Comparison of ENCODE assay signal across 8 cellular contexts in the genomic region with DNA sequence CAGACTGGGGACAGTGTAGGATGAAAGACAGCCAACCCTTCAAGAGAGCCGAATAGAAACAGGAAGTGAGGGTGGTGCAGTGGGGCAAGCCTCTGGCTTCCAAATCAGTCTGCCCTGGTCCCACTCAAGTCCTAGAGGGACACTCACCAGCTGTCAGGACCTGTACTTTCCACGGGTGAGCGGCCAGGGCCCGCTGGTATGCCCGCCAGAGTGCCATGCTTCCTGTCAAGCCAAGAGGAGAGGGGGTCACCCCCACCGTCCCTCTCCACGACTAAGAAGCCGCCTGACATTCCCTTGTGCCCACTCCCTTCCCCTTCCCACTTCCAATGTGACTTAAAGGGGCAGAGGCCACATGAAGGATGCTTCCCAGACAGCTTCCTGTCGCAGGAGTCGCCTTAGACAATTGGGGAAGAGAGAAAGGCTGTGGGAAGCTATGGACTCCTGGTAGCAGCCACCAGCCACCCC. TPM values are rescaled to one million over a fixed set of nuclear protein-coding genes. Genes with fewer than 3 reads are reported as not detected.
A peak's percentile ranks its signal among the peaks of the same experiment; 100 is the strongest.
DNase-seq lines count a peak whose midpoint lies in the region; ATAC-seq, FAIRE-seq and TF ChIP-seq lines count a peak whose summit lies in the region.

No MANE protein-coding gene starts in this region.

- no peaks in the 10 kb centered on the region for H3K27me3 ChIP-seq in adipocyte (replicated peaks; ENCODE audit: control insufficient read depth, insufficient read depth, low read length)

- in situ Hi-C loops in GM13976 (cut with MboI; ENCODE audit: low sequenced_read_pairs, unreplicated experiment) = no loop called here

- no peak for FAIRE-seq in frontal cortex (lab: Jason Lieb, UNC)

- DNase-seq in GM13976 (ENCODE audit: low spot score) (peak; percentile 47), M059J (ENCODE audit: low read depth) (peak; percentile 27), adipocyte (ENCODE audit: low read depth) (peak; percentile 50), frontal cortex (ENCODE audit: low spot score in 2 of 2) (no peak), NCI-H2171 (lab: John Stamatoyannopoulos, UW) (no peak)
- peak; percentile 16 for DNase-seq in stimulated activated naive B cell treated with anti-CD40 and anti-IgM and Interleukin-4, amounts not matched to agents 10 μg/mL and 1 μg/mL and 100 μg/mL, for 72 hours

- H3K36me3 Mint-ChIP-seq in stimulated activated naive B cell treated with anti-CD40 and anti-IgM and Interleukin-4, amounts not matched to agents 10 μg/mL and 1 μg/mL and 100 μg/mL, for 72 hours = peaks cover 27 to 32% of the 10 kb centered on the region in 2 donors

- H3K9me3 Mint-ChIP-seq in stimulated activated naive B cell treated with anti-CD40 and anti-IgM and Interleukin-4, amounts not matched to agents 10 μg/mL and 1 μg/mL and 100 μg/mL, for 72 hours = no peaks in the 10 kb centered on the region

- peak overlapping the region; percentile 99 for H3K9ac ChIP-seq in adipocyte (ENCODE audit: low read length)

- H3K36me3 ChIP-seq in adipocyte (ENCODE audit: control insufficient read depth, insufficient read depth, low read length, severe bottlenecking) = peaks cover 20% of the 10 kb centered on the region

- peak overlapping the region; percentile 96 for H3K27ac Mint-ChIP-seq in stimulated activated naive B cell treated with anti-CD40 and anti-IgM and Interleukin-4, amounts not matched to agents 10 μg/mL and 1 μg/mL and 100 μg/mL, for 72 hours

- TF ChIP-seq CTCF in GM13976 (IDR thresholded peaks at IDR 0.05; ENCODE audit: borderline replicate concordance, control extremely low read depth, extremely low read depth, insufficient read depth, missing control alignments) = no peak

- H3K4me1 Mint-ChIP-seq in stimulated activated naive B cell treated with anti-CD40 and anti-IgM and Interleukin-4, amounts not matched to agents 10 μg/mL and 1 μg/mL and 100 μg/mL, for 72 hours = peaks cover 11 to 35% of the 10 kb centered on the region in 2 donors

- peaks cover 36% of the 10 kb centered on the region for H3K4me1 ChIP-seq in adipocyte (ENCODE audit: control insufficient read depth, insufficient read depth, low read length)

- H3K9me3 ChIP-seq in adipocyte (ENCODE audit: control insufficient read depth, low read length) (no peaks in the 10 kb centered on the region), iPS-18c (ENCODE audit: control insufficient read depth, insufficient read depth, low read length) (no peaks in the 10 kb centered on the region)

- H3K4me3 Mint-ChIP-seq in stimulated activated naive B cell treated with anti-CD40 and anti-IgM and Interleukin-4, amounts not matched to agents 10 μg/mL and 1 μg/mL and 100 μg/mL, for 72 hours = peak overlapping the region; percentile 88 to 92

- peak; percentile 63 to 66 for ATAC-seq in stimulated activated naive B cell treated with anti-CD40 and anti-IgM and Interleukin-4, amounts not matched to agents 10 μg/mL and 1 μg/mL and 100 μg/mL, for 72 hours (replicated peaks)
- no peak for ATAC-seq in HG02973 (IDR thresholded peaks at IDR 0.05; ENCODE audit: unreplicated experiment)

- no peaks in the 10 kb centered on the region for H3K27me3 Mint-ChIP-seq in stimulated activated naive B cell treated with anti-CD40 and anti-IgM and Interleukin-4, amounts not matched to agents 10 μg/mL and 1 μg/mL and 100 μg/mL, for 72 hours

- H3K4me3 ChIP-seq in adipocyte (ENCODE audit: low read length) = peak overlapping the region; percentile 94
- H3K4me3 ChIP-seq in iPS-18c (ENCODE audit: insufficient read depth, low read depth, low read length) = peak overlapping the region; percentile 100

RNA-seq across cellular contexts. Expression of gene MPV17, which starts 0.6 kb away (rescaled TPM):
- 92.5 and 95.2 TPM in 2 replicates for total RNA-seq in M059J (2014; rRNA removed; shearing (Covaris generic))
- 41.6 TPM for total RNA-seq in frontal cortex

RNA-seq across cellular contexts. Expression of gene UCN, which starts 14.1 kb away (rescaled TPM):
- total RNA-seq in M059J (2014; rRNA removed; shearing (Covaris generic)) = 1.6 and 3.0 TPM in 2 replicates
- 1.2 TPM for total RNA-seq in frontal cortex

RNA-seq across cellular contexts. Expression of gene GTF3C2, which starts 34.2 kb away (rescaled TPM):
- total RNA-seq in M059J (2014; rRNA removed; shearing (Covaris generic)) = 32.3 and 34.0 TPM in 2 replicates
- total RNA-seq in frontal cortex = 37.5 TPM

RNA-seq across cellular contexts. Expression of gene TRIM54, which starts 40.1 kb away (rescaled TPM):
- total RNA-seq in M059J (2014; rRNA removed; shearing (Covaris generic)) = 0.05 TPM in 1 of 2 replicates, not detected in the other
- not detected for total RNA-seq in frontal cortex

RNA-seq across cellular contexts. Expression of gene DNAJC5G, which starts 47.1 kb away (rescaled TPM):
- total RNA-seq in M059J (2014; rRNA removed; shearing (Covaris generic)) = not detected in 2 replicates
- not detected for total RNA-seq in frontal cortex

Comparison
In these comparisons a context has a peak if more than half of its experiments do, and no peak if none do; other contexts are left out.
1. DNase-seq: peak in GM13976 (single experiment), M059J (single experiment), adipocyte (single experiment) and stimulated activated naive B cell treated with anti-CD40 and anti-IgM and Interleukin-4, amounts not matched to agents 10 μg/mL and 1 μg/mL and 100 μg/mL, for 72 hours (single experiment); none in frontal cortex (0 of 2) and NCI-H2171 (single experiment).